ENCODE assay signal across 23 cellular contexts in genomic region chr16:67864594-67864993, GRCh38. TPM values are rescaled to one million over a fixed set of nuclear protein-coding genes. Genes with fewer than 3 reads are reported as not detected.
DNase-seq lines count a peak whose midpoint lies in the region; TF ChIP-seq lines count a peak whose summit lies in the region.
"Had no signal": no experiment of that assay in that cellular context is flagged by ENCODE, and none has a peak within 500 bp of the region (broad histone marks: within the 10 kb centered on the region; RNA-seq: fewer than 3 reads in every experiment).

No MANE protein-coding gene starts in this region.

- H3K18ac ChIP-seq in trophoblast cell (ENCODE audit: low read length): no peak overlapping the region

- H2BK5ac ChIP-seq in trophoblast cell (ENCODE audit: low read depth, low read length, poor library complexity): no peak overlapping the region

- H3K4me1 Mint-ChIP-seq in activated CD4-positive, alpha-beta T cell treated with anti-CD3 and anti-CD28 coated beads, Interleukin-2, amount 10 ng/mL, durations not matched to agents 24 days and 14 days: peaks cover 8% of the 10 kb centered on the region
- peaks cover 5 to 7% (median 6%) of the 10 kb centered on the region in 3 donors for H3K4me1 Mint-ChIP-seq in CD8-positive, alpha-beta memory T cell
- peaks cover 42% of the 10 kb centered on the region for H3K4me1 Mint-ChIP-seq in chondrocyte (ENCODE audit: low read depth)
- H3K4me1 Mint-ChIP-seq: mesothelial cell of epicardium had no signal

- no peak overlapping the region for H4K12ac ChIP-seq in trophoblast cell (ENCODE audit: low read depth, low read length)

- H2AK5ac ChIP-seq in trophoblast cell (ENCODE audit: low read length): no peak overlapping the region

- CTCF ChIA-PET in CD8-positive, alpha-beta memory T cell (lab: Charles Lee): interaction anchor here (1.2 to 1.8 kb wide), 4 partner anchors 23 to 344 kb away, joined by 3 to 5 read pairs (median 4); no protein-coding TSS in a partner anchor

- no peak overlapping the region for H3K23ac ChIP-seq in trophoblast cell (ENCODE audit: low read length)

- peak overlapping the region; percentile 33 for H3K4ac ChIP-seq in trophoblast cell (ENCODE audit: low read depth, low read length)

- H3K4me3 ChIP-seq in CD8-positive, alpha-beta memory T cell (ENCODE audit: low read length): no peak overlapping the region
- H3K4me3 ChIP-seq in trophoblast cell (ENCODE audit: low read depth, low read length): no peak overlapping the region
- no peak overlapping the region for H3K4me3 ChIP-seq in ovary
- no peak overlapping the region for H3K4me3 ChIP-seq in WERI-Rb-1 (ENCODE audit: low read depth, low read length)
- H3K4me3 ChIP-seq: SK-N-MC had no signal

- no peaks in the 10 kb centered on the region for H3K9me3 Mint-ChIP-seq in activated CD4-positive, alpha-beta T cell treated with anti-CD3 and anti-CD28 coated beads, Interleukin-2, amount 10 ng/mL, durations not matched to agents 24 days and 14 days
- H3K9me3 Mint-ChIP-seq in CD8-positive, alpha-beta memory T cell: no peaks in the 10 kb centered on the region
- H3K9me3 Mint-ChIP-seq in chondrocyte (ENCODE audit: low read depth): no peaks in the 10 kb centered on the region
- H3K9me3 Mint-ChIP-seq: brain; immature natural killer cell; mesothelial cell of epicardium; naive thymus-derived CD4-positive, alpha-beta T cell; T-helper 2 cell treated with Interferon-gamma antibody and Interleukin-4, amounts not matched to agents 5 μg/mL and 100 μg/mL, for 36 hours had no signal

- TF ChIP-seq EP300 in ovary (IDR thresholded peaks at IDR 0.05): no peak

- H3K27me3 ChIP-seq in CD8-positive, alpha-beta memory T cell (ENCODE audit: insufficient read depth, low read length, poor library complexity, severe bottlenecking): no peaks in the 10 kb centered on the region
- H3K27me3 ChIP-seq in trophoblast cell (ENCODE audit: insufficient read depth, low read length) (no peaks in the 10 kb centered on the region), ovary (no peaks in the 10 kb centered on the region), WERI-Rb-1 (ENCODE audit: insufficient read depth, low read depth, severe bottlenecking) (no peaks in the 10 kb centered on the region)
- H3K27me3 ChIP-seq: foreskin keratinocyte had no signal

- no peak overlapping the region for H2AFZ ChIP-seq in trophoblast cell (ENCODE audit: insufficient read depth, low read length, poor library complexity)
- H2AFZ ChIP-seq: parathyroid adenoma had no signal

- H4K8ac ChIP-seq in trophoblast cell (ENCODE audit: low read depth, low read length): no peak overlapping the region

- no peak overlapping the region for H3K4me3 Mint-ChIP-seq in activated CD4-positive, alpha-beta T cell treated with anti-CD3 and anti-CD28 coated beads, Interleukin-2, amount 10 ng/mL, durations not matched to agents 24 days and 14 days
- no peak overlapping the region for H3K4me3 Mint-ChIP-seq in CD8-positive, alpha-beta memory T cell
- no peak overlapping the region for H3K4me3 Mint-ChIP-seq in chondrocyte (ENCODE audit: unreplicated experiment)
- H3K4me3 Mint-ChIP-seq: activated CD8-positive, alpha-beta T cell treated with anti-CD3 and anti-CD28 coated beads, Interleukin-2, amount 10 ng/mL, durations not matched to agents 7 days and 5 days; brain; immature natural killer cell; mesothelial cell of epicardium; naive thymus-derived CD4-positive, alpha-beta T cell; T-helper 2 cell treated with Interferon-gamma antibody and Interleukin-4, amounts not matched to agents 5 μg/mL and 100 μg/mL, for 36 hours had no signal

- peaks cover 10% of the 10 kb centered on the region for H3K79me2 ChIP-seq in trophoblast cell (ENCODE audit: control insufficient read depth, insufficient read depth, low read length, poor library complexity)

- no peaks in the 10 kb centered on the region for H3K79me1 ChIP-seq in trophoblast cell (ENCODE audit: low read length)

- no peak overlapping the region for H2BK120ac ChIP-seq in trophoblast cell (ENCODE audit: insufficient read depth, low read length, poor library complexity)

- POLR2A ChIA-PET in CD8-positive, alpha-beta memory T cell (lab: Charles Lee): no interaction called here

- no peak for DNase-seq in activated CD4-positive, alpha-beta T cell treated with anti-CD3 and anti-CD28 coated beads, Interleukin-2, amount 10 ng/mL, durations not matched to agents 24 days and 14 days
- DNase-seq in activated CD4-positive, alpha-beta T cell treated with anti-CD3 and anti-CD28 coated beads, Interleukin-2, amount 50 U/mL, for 1 hour: no peak
- no peak for DNase-seq in CD8-positive, alpha-beta memory T cell
- DNase-seq in chondrocyte (ENCODE audit: low spot score) (no peak), trophoblast cell (no peak), ovary (no peak), NCI-H187 (lab: John Stamatoyannopoulos, UW) (no peak), WERI-Rb-1 (no peak)
- DNase-seq: activated gamma-delta T cell; activated T-cell treated with anti-CD3 and anti-CD28 coated beads for 4 hours; effector CD8-positive, alpha-beta T cell; foreskin keratinocyte; hippocampal formation; immature natural killer cell; NCI-H1694 treated with DMSO at 0.1 percent for 48 hours; stimulated activated CD8-positive, alpha-beta memory T cell treated with anti-CD3 and anti-CD28 coated beads, Interleukin-4, amount 100 ng/mL, for 48 hours had no signal

- peak overlapping the region; percentile 37 for H3K27ac Mint-ChIP-seq in activated CD4-positive, alpha-beta T cell treated with anti-CD3 and anti-CD28 coated beads, Interleukin-2, amount 10 ng/mL, durations not matched to agents 24 days and 14 days
- H3K27ac Mint-ChIP-seq in CD8-positive, alpha-beta memory T cell: peak overlapping the region in 5 of 8 donors; percentile 13 to 61 (median 23)
- H3K27ac Mint-ChIP-seq in chondrocyte (ENCODE audit: unreplicated experiment): peak overlapping the region; percentile 53
- H3K27ac Mint-ChIP-seq: activated CD8-positive, alpha-beta T cell treated with anti-CD3 and anti-CD28 coated beads, Interleukin-2, amount 10 ng/mL, durations not matched to agents 7 days and 5 days; mesothelial cell of epicardium; T-helper 2 cell treated with Interferon-gamma antibody and Interleukin-4, amounts not matched to agents 5 μg/mL and 100 μg/mL, for 36 hours had no signal

- H3K14ac ChIP-seq in trophoblast cell (ENCODE audit: low read length): no peak overlapping the region

- no peak overlapping the region for H3K9ac ChIP-seq in trophoblast cell (ENCODE audit: low read length)
- H3K9ac ChIP-seq: parathyroid adenoma had no signal

- no peak for TF ChIP-seq POLR2A in ovary (IDR thresholded peaks at IDR 0.05)

- H3K36me3 Mint-ChIP-seq in activated CD4-positive, alpha-beta T cell treated with anti-CD3 and anti-CD28 coated beads, Interleukin-2, amount 10 ng/mL, durations not matched to agents 24 days and 14 days (ENCODE audit: low read depth): peaks cover 31% of the 10 kb centered on the region
- peaks cover 0 to 49% (median 0%) of the 10 kb centered on the region in 3 donors for H3K36me3 Mint-ChIP-seq in CD8-positive, alpha-beta memory T cell
- H3K36me3 Mint-ChIP-seq in chondrocyte (ENCODE audit: low read depth): peaks cover 10% of the 10 kb centered on the region
- H3K36me3 Mint-ChIP-seq: immature natural killer cell had no signal

- H3K9me3 ChIP-seq in CD8-positive, alpha-beta memory T cell (ENCODE audit: low read length): no peaks in the 10 kb centered on the region
- H3K9me3 ChIP-seq in trophoblast cell (ENCODE audit: insufficient read depth, low read depth, low read length): no peaks in the 10 kb centered on the region
- H3K9me3 ChIP-seq in ovary: no peaks in the 10 kb centered on the region
- no peaks in the 10 kb centered on the region for H3K9me3 ChIP-seq in WERI-Rb-1 (ENCODE audit: severe bottlenecking)

- H3K27me3 Mint-ChIP-seq in activated CD4-positive, alpha-beta T cell treated with anti-CD3 and anti-CD28 coated beads, Interleukin-2, amount 10 ng/mL, durations not matched to agents 24 days and 14 days: no peaks in the 10 kb centered on the region
- no peaks in the 10 kb centered on the region for H3K27me3 Mint-ChIP-seq in CD8-positive, alpha-beta memory T cell
- no peaks in the 10 kb centered on the region for H3K27me3 Mint-ChIP-seq in chondrocyte (ENCODE audit: low read depth)
- H3K27me3 Mint-ChIP-seq: brain; naive thymus-derived CD4-positive, alpha-beta T cell had no signal

- H3K4me1 ChIP-seq in CD8-positive, alpha-beta memory T cell (ENCODE audit: insufficient read depth, low read length): no peaks in the 10 kb centered on the region
- H3K4me1 ChIP-seq in trophoblast cell (ENCODE audit: control insufficient read depth in 1 of 2, insufficient read depth in 2 of 2, low read length in 2 of 2) (peaks cover 4 to 8% of the 10 kb centered on the region in 2 experiments), ovary (ENCODE audit: insufficient read depth) (no peaks in the 10 kb centered on the region)
- H3K4me1 ChIP-seq: parathyroid adenoma had no signal

- TF ChIP-seq CTCF in chondrocyte (IDR thresholded peaks at IDR 0.05): no peak
- no peak for TF ChIP-seq CTCF in ovary (IDR thresholded peaks at IDR 0.05)
- no peak for TF ChIP-seq CTCF in WERI-Rb-1 (IDR thresholded peaks at IDR 0.05; ENCODE audit: low read depth, low read length)

- intact Hi-C loops in activated CD4-positive, alpha-beta T cell treated with anti-CD3 and anti-CD28 coated beads, Interleukin-2, amount 10 ng/mL, durations not matched to agents 24 days and 14 days (cut with micrococcal nuclease): no loop called here
- intact Hi-C loops in ovary (cut with DNase I): no loop called here

- H2BK12ac ChIP-seq in trophoblast cell (ENCODE audit: low read length): no peak overlapping the region

- no CpG with 5 or more reads among the region's 2 CpGs for WGBS in trophoblast cell (ENCODE audit: extremely low coverage, insufficient coverage, insufficient read length)
- 73 to 83% (median 81%) methylated on average over 2 of the region's 2 CpGs for WGBS in ovary, 3 donors

- peaks cover 6% of the 10 kb centered on the region for H3K36me3 ChIP-seq in CD8-positive, alpha-beta memory T cell (ENCODE audit: insufficient read depth, low read length)
- H3K36me3 ChIP-seq in trophoblast cell (ENCODE audit: control insufficient read depth in 1 of 2, insufficient read depth in 2 of 2, low read length in 2 of 2) (peaks cover 68 to 85% of the 10 kb centered on the region in 2 experiments), ovary (no peaks in the 10 kb centered on the region), WERI-Rb-1 (peaks cover 70% of the 10 kb centered on the region)

- no peak overlapping the region for H3K4me2 ChIP-seq in trophoblast cell (ENCODE audit: low read length)

- H4K91ac ChIP-seq in trophoblast cell (ENCODE audit: low read depth, low read length): no peak overlapping the region

- no peak overlapping the region for H3K27ac ChIP-seq in CD8-positive, alpha-beta memory T cell (ENCODE audit: low read depth, low read length)
- H3K27ac ChIP-seq in trophoblast cell (ENCODE audit: low read depth, low read length) (no peak overlapping the region), ovary (no peak overlapping the region), WERI-Rb-1 (no peak overlapping the region)
- H3K27ac ChIP-seq: foreskin keratinocyte, parathyroid adenoma, SK-N-MC had no signal

RNA-seq across cellular contexts. Expression of gene EDC4, which starts 8.3 kb away (rescaled TPM):
- 112 and 122 TPM in 2 replicates for total RNA-seq in activated CD4-positive, alpha-beta T cell treated with anti-CD3 and anti-CD28 coated beads, Interleukin-2, amount 10 ng/mL, durations not matched to agents 24 days and 14 days
- total RNA-seq in CD8-positive, alpha-beta memory T cell: 100 to 1,000 TPM; 105 to 108 TPM
- polyA plus RNA-seq in CD8-positive, alpha-beta memory T cell: 30.1 TPM
- total RNA-seq in chondrocyte (67.6 to 77.2 TPM (median 67.9 TPM) in 3 replicates), ovary (10 to 100 TPM; 34.7 to 65.3 (median 54.0) TPM)
- polyA plus RNA-seq in trophoblast cell (2013): 39.0 and 39.6 TPM in 2 replicates
- polyA plus RNA-seq in ovary: 10 to 100 TPM; 29.8 to 37.9 TPM

RNA-seq across cellular contexts. Expression of gene CENPT, which starts 17.1 kb away (rescaled TPM):
- 37.0 and 44.5 TPM in 2 replicates for total RNA-seq in activated CD4-positive, alpha-beta T cell treated with anti-CD3 and anti-CD28 coated beads, Interleukin-2, amount 10 ng/mL, durations not matched to agents 24 days and 14 days
- 10 to 100 TPM; 56.5 to 58.6 TPM for total RNA-seq in CD8-positive, alpha-beta memory T cell
- 14.3 TPM for polyA plus RNA-seq in CD8-positive, alpha-beta memory T cell
- 50.5 to 58.3 TPM (median 52.8 TPM) in 3 replicates for total RNA-seq in chondrocyte
- polyA plus RNA-seq in trophoblast cell (2013): 59.1 and 62.1 TPM in 2 replicates
- 10 to 100 TPM; 35.8 to 44.9 (median 42.0) TPM for total RNA-seq in ovary
- polyA plus RNA-seq in ovary: 10 to 100 TPM; 18.4 to 57.4 TPM

RNA-seq across cellular contexts. Expression of gene NUTF2, which starts 17.9 kb away (rescaled TPM):
- total RNA-seq in activated CD4-positive, alpha-beta T cell treated with anti-CD3 and anti-CD28 coated beads, Interleukin-2, amount 10 ng/mL, durations not matched to agents 24 days and 14 days: 184 and 188 TPM in 2 replicates
- 100 to 1,000 TPM; 181 TPM for total RNA-seq in CD8-positive, alpha-beta memory T cell
- polyA plus RNA-seq in CD8-positive, alpha-beta memory T cell: 129 TPM
- 131 to 147 TPM (median 135 TPM) in 3 replicates for total RNA-seq in chondrocyte
- polyA plus RNA-seq in trophoblast cell (2013): 401 and 408 TPM in 2 replicates
- 10 to 100 TPM; 35.9 to 98.1 (median 67.8) TPM for total RNA-seq in ovary
- polyA plus RNA-seq in ovary: 100 to 1,000 TPM in 1 of 2 donors, 10 to 100 TPM in 1; 67.6 to 105 TPM

RNA-seq across cellular contexts. Expression of gene NRN1L, which starts 20.1 kb away (rescaled TPM):
- 0.63 TPM in 1 of 2 replicates, not detected in the other for total RNA-seq in activated CD4-positive, alpha-beta T cell treated with anti-CD3 and anti-CD28 coated beads, Interleukin-2, amount 10 ng/mL, durations not matched to agents 24 days and 14 days
- under 1 TPM in 1 of 2 experiments, not detected in 1; 0.97 TPM for total RNA-seq in CD8-positive, alpha-beta memory T cell
- 0.83 TPM for polyA plus RNA-seq in CD8-positive, alpha-beta memory T cell
- total RNA-seq in chondrocyte: 0.57 TPM in 1 of 3 replicates, not detected in the others
- 3.8 and 4.2 TPM in 2 replicates for polyA plus RNA-seq in trophoblast cell (2013)
- total RNA-seq in ovary: 1 to 10 TPM in 6 of 7 donors, under 1 TPM in 1; 0.95 to 3.9 (median 2.5) TPM
- polyA plus RNA-seq in ovary: 1 to 10 TPM in 1 of 2 donors, not detected in 1; 4.7 TPM
- total RNA-seq: foreskin keratinocyte, mesothelial cell of epicardium had no signal
- polyA plus RNA-seq: naive thymus-derived CD4-positive, alpha-beta T cell had no signal

RNA-seq across cellular contexts. Expression of gene THAP11, which starts 22.5 kb away (rescaled TPM):
- total RNA-seq in activated CD4-positive, alpha-beta T cell treated with anti-CD3 and anti-CD28 coated beads, Interleukin-2, amount 10 ng/mL, durations not matched to agents 24 days and 14 days: 46.4 and 48.7 TPM in 2 replicates
- 10 to 100 TPM; 52.6 to 55.1 TPM for total RNA-seq in CD8-positive, alpha-beta memory T cell
- polyA plus RNA-seq in CD8-positive, alpha-beta memory T cell: 153 TPM
- 25.3 to 26.3 TPM (median 25.7 TPM) in 3 replicates for total RNA-seq in chondrocyte
- polyA plus RNA-seq in trophoblast cell (2013): 13.3 and 13.7 TPM in 2 replicates
- 10 to 100 TPM; 31.0 to 59.7 (median 46.6) TPM for total RNA-seq in ovary
- 10 to 100 TPM; 17.3 to 30.6 TPM for polyA plus RNA-seq in ovary
